In the genomic region with DNA sequence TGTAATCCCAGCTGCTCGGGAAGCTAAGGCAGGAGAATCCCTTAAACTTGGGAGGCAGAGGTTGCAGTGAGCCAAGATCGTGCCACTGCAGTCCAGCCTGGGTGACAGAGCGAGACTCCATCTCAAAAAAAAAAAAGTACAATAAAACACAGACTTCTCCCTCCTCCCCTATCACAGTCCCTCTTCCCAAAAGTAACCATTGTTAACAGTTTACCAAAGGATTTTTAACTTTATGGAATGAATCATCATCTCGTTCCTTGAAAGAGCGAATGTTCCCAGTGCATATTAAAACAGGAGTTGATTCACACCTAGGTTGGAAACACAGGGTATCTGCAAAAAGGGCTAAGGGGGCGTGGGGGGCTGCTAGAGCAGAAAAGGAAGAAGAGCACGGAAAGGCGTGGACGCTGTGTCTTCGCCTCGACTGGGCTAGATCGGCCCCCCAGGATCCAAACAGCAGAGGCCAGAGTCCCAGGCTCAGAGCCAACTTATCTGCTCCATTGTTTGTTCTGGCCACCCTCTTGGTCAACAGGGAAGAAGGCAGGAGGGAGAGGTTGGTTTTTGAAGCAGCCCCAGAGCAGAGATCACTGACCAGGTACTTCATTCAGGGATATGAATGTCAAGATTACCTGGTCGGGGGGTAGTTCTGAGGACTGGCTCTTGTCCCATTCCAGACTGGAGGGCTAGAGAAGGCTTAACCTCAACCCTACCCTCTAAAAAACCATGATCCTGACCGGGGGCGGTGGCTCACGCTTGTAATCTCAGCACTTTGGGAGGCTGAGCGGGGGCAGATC, we compare ENCODE assay signal across 12 cellular contexts. TPM values are rescaled to one million over a fixed set of nuclear protein-coding genes. Genes with fewer than 3 reads are reported as not detected.
A peak's percentile ranks its signal among the peaks of the same experiment; 100 is the strongest.
DNase-seq lines count a peak whose midpoint lies in the region; ATAC-seq and TF ChIP-seq lines count a peak whose summit lies in the region.
"Had no signal": no experiment of that assay in that cellular context is flagged by ENCODE, and none has a peak within 500 bp of the region (broad histone marks: within the 10 kb centered on the region; RNA-seq: fewer than 3 reads in every experiment).

No MANE protein-coding gene starts in this region.

- H2AFZ ChIP-seq in IMR-90 (replicated peaks; ENCODE audit: low read length, poor library complexity): no peak overlapping the region
- H2AFZ ChIP-seq in mammary epithelial cell (ENCODE audit: low read depth, low read length): no peak overlapping the region
- no peak overlapping the region for H2AFZ ChIP-seq in mesenchymal stem cell (ENCODE audit: low read depth, low read length)

- no peak overlapping the region for H2BK20ac ChIP-seq in IMR-90 (ENCODE audit: low read depth, low read length)

- H4K91ac ChIP-seq in IMR-90 (ENCODE audit: insufficient read depth, low read depth, low read length) (no peak overlapping the region), mesenchymal stem cell (ENCODE audit: low read length) (no peak overlapping the region)

- peak overlapping the region; percentile 36; the same call in 1 of the 2 replicates for H3K4ac ChIP-seq in IMR-90 (ENCODE audit: low read depth, low read length)
- no peak overlapping the region for H3K4ac ChIP-seq in mesenchymal stem cell (ENCODE audit: low read depth in 1 of 2, low read length in 2 of 2)

- H3K4me3 ChIP-seq in IMR-90 (ENCODE audit: insufficient read depth, low read depth, low read length): no peak overlapping the region
- H3K4me3 ChIP-seq in mammary epithelial cell (replicated peaks in 1 of 3; ENCODE audit: insufficient read depth in 1 of 3, low read depth in 2 of 3, low read length in 3 of 3): no peak overlapping the region
- H3K4me3 ChIP-seq in mesenchymal stem cell (ENCODE audit: insufficient read depth in 1 of 2, low read depth in 1 of 2, low read length in 2 of 2): no peak overlapping the region
- H3K4me3 ChIP-seq in testis: no peak overlapping the region

- no peak overlapping the region for H4K8ac ChIP-seq in IMR-90 (ENCODE audit: low read depth in 2 of 2, low read length in 2 of 2)
- no peak overlapping the region for H4K8ac ChIP-seq in mesenchymal stem cell (ENCODE audit: low read length)

- H2BK5ac ChIP-seq in IMR-90 (ENCODE audit: low read depth, low read length, poor library complexity, severe bottlenecking): no peak overlapping the region
- H2BK5ac ChIP-seq in mesenchymal stem cell (ENCODE audit: low read depth, low read length, poor library complexity, severe bottlenecking): no peak overlapping the region

- peak overlapping the region; percentile 47; the same call in 1 of the 2 replicates for H2AK5ac ChIP-seq in IMR-90 (ENCODE audit: low read depth, low read length)
- H2AK5ac ChIP-seq in mesenchymal stem cell (ENCODE audit: low read length, severe bottlenecking): peak overlapping the region; percentile 4

- peaks cover 8% of the 10 kb centered on the region for H3K9me1 ChIP-seq in IMR-90 (ENCODE audit: insufficient read depth, low read length)

- H3K79me1 ChIP-seq in IMR-90 (ENCODE audit: low read depth in 1 of 2, low read length in 2 of 2) (peaks cover 3 to 47% of the 10 kb centered on the region in 2 experiments; a peak in 2 of 4 replicates), mesenchymal stem cell (replicated peaks; ENCODE audit: low read length, poor library complexity, severe bottlenecking) (peaks cover 13% of the 10 kb centered on the region)

- H2BK12ac ChIP-seq in mesenchymal stem cell (ENCODE audit: low read length in 2 of 2): peak overlapping the region in 1 of 2 experiments; percentile 43

- TF ChIP-seq CTCF in IMR-90 (conservative IDR thresholded peaks at IDR 0.05; ENCODE audit: low read depth, low read length): no peak
- TF ChIP-seq CTCF in mammary epithelial cell (conservative IDR thresholded peaks at IDR 0.05 in 1 of 2, IDR thresholded peaks at IDR 0.05 in 1 of 2; ENCODE audit: extremely low read depth in 1 of 2, insufficient read depth in 1 of 2, low read depth in 1 of 2, low read length in 2 of 2): no peak
- no peak for TF ChIP-seq CTCF in testis (IDR thresholded peaks at IDR 0.05)

- H4K20me1 ChIP-seq in IMR-90 (ENCODE audit: insufficient read depth, low read length) (peaks cover 21% of the 10 kb centered on the region), mammary epithelial cell (ENCODE audit: insufficient read depth, low read length) (no peaks in the 10 kb centered on the region)

- H2BK120ac ChIP-seq in IMR-90 (ENCODE audit: low read depth, low read length) (peak overlapping the region; percentile 1; the same call in 1 of the 2 replicates), mesenchymal stem cell (ENCODE audit: low read depth, low read length) (no peak overlapping the region)

- POLR2A ChIA-PET in IMR-90 (lab: Charles Lee; ENCODE audit: unreplicated experiment): no interaction called here

- H3K14ac ChIP-seq in IMR-90 (replicated peaks; ENCODE audit: low read depth, low read length) (no peak overlapping the region), mesenchymal stem cell (ENCODE audit: low read length in 2 of 2) (no peak overlapping the region)

- H3K79me2 ChIP-seq in mammary epithelial cell (ENCODE audit: insufficient read depth, low read length): peaks cover 46% of the 10 kb centered on the region

- no peak for ATAC-seq in IMR-90 (ENCODE audit: low read depth)
- ATAC-seq in sciatic nerve: no peak

- TF ChIP-seq POLR2A in IMR-90 (IDR thresholded peaks at IDR 0.05; ENCODE audit: low read depth, low read length) (no peak), testis (IDR thresholded peaks at IDR 0.05) (no peak)

- dilution Hi-C loops in IMR-90 (cut with HindIII; ENCODE audit: low sequenced_read_pairs, unreplicated experiment): no loop called here
- dilution Hi-C loops in mammary epithelial cell (cut with HindIII; ENCODE audit: low sequenced_read_pairs): no loop called here

- H3K9ac ChIP-seq in IMR-90 (ENCODE audit: low read depth, low read length) (no peak overlapping the region), mammary epithelial cell (ENCODE audit: insufficient read depth, low read length) (no peak overlapping the region), mesenchymal stem cell (ENCODE audit: low read length) (no peak overlapping the region)

- no peak overlapping the region for H3K27ac ChIP-seq in IMR-90 (ENCODE audit: insufficient read depth, low read length)
- no peak overlapping the region for H3K27ac ChIP-seq in mammary epithelial cell (ENCODE audit: insufficient read depth, low read depth, low read length)
- no peak overlapping the region for H3K27ac ChIP-seq in mesenchymal stem cell (ENCODE audit: low read length, poor library complexity, severe bottlenecking)
- H3K27ac ChIP-seq in testis: peak overlapping the region; percentile 21 to 95
- H3K27ac ChIP-seq: neutrophil had no signal

- H3K4me2 ChIP-seq in IMR-90 (ENCODE audit: low read depth, low read length) (no peak overlapping the region), mammary epithelial cell (ENCODE audit: insufficient read depth, low read depth, low read length) (peak overlapping the region; percentile 25), mesenchymal stem cell (ENCODE audit: low read length, poor library complexity, severe bottlenecking) (no peak overlapping the region)

- H3K4me1 ChIP-seq in IMR-90 (ENCODE audit: control insufficient read depth, insufficient read depth, low read length) (peaks cover 17% of the 10 kb centered on the region), mammary epithelial cell (ENCODE audit: insufficient read depth, low read length) (peaks cover 42% of the 10 kb centered on the region), mesenchymal stem cell (ENCODE audit: control insufficient read depth, insufficient read depth, low read depth, low read length) (peaks cover 32% of the 10 kb centered on the region), testis (peaks cover 47% of the 10 kb centered on the region)

- H3K18ac ChIP-seq in IMR-90 (ENCODE audit: low read depth, low read length): no peak overlapping the region
- no peak overlapping the region for H3K18ac ChIP-seq in mesenchymal stem cell (ENCODE audit: low read depth in 1 of 2, low read length in 2 of 2)

- BruUV-seq in IMR-90 (replicated peaks; lab: Mats Ljungman, UMichigan): no TSS peak
- no TSS peak for BruUV-seq in mammary epithelial cell (replicated peaks; lab: Mats Ljungman, UMichigan)

- DNase-seq in IMR-90: no peak
- DNase-seq in mammary epithelial cell: no peak
- no peak for DNase-seq in mesenchymal stem cell
- DNase-seq in testis: peak; percentile 65
- DNase-seq in sciatic nerve (ENCODE audit: low spot score): no peak
- DNase-seq in stimulated activated CD4-positive, alpha-beta T cell treated with anti-CD3 and anti-CD28 coated beads, Interleukin-2, amount 100 ng/mL, for 48 hours: no peak
- DNase-seq in SHP77 (lab: John Stamatoyannopoulos, UW): no peak
- DNase-seq in SHP77 treated with DMSO at 0.1 percent for 48 hours (lab: John Stamatoyannopoulos, UW): no peak
- DNase-seq: activated T-cell treated with anti-CD3 and anti-CD28 coated beads, Interleukin-2, amount 50 U/mL, for 24 hours; cerebellar nuclear complex; NCI-H1092 had no signal

- H2BK15ac ChIP-seq in IMR-90 (ENCODE audit: low read depth, low read length) (no peak overlapping the region), mesenchymal stem cell (ENCODE audit: low read depth, poor library complexity, severe bottlenecking) (peak overlapping the region; percentile 21)

- intact Hi-C loops in IMR-90 (cut with micrococcal nuclease): no loop called here
- intact Hi-C loops in mammary epithelial cell (cut with micrococcal nuclease): no loop called here
- intact Hi-C loops in testis (cut with DNase I; ENCODE audit: low total_unique reads): loop anchor here (10.0 kb wide), 1 partner anchor 154 kb away; no protein-coding TSS in a partner anchor
- intact Hi-C loops in sciatic nerve (cut with DNase I): loop anchor here (10.0 kb wide), 1 partner anchor 154 kb away; no protein-coding TSS in a partner anchor

- CTCF ChIA-PET in IMR-90 (lab: Yijun Ruan, JAX) (no interaction called here), mammary epithelial cell (lab: Charles Lee; ENCODE audit: low non-redundant PET) (interaction anchor here (0.6 to 0.7 kb wide), 3 partner anchors 9 to 193 kb away, joined by 3 to 14 read pairs (median 4); no protein-coding TSS in a partner anchor)

- peak overlapping the region; percentile 29 for H2AK9ac ChIP-seq in IMR-90 (replicated peaks; ENCODE audit: low read depth, low read length, poor library complexity)

- H3K27me3 ChIP-seq in IMR-90 (ENCODE audit: control insufficient read depth, insufficient read depth, low read length) (no peaks in the 10 kb centered on the region), mammary epithelial cell (ENCODE audit: insufficient read depth, low read length) (no peaks in the 10 kb centered on the region), mesenchymal stem cell (ENCODE audit: control insufficient read depth in 1 of 2, insufficient read depth in 1 of 2, low read length in 2 of 2) (no peaks in the 10 kb centered on the region), testis (no peaks in the 10 kb centered on the region)

- H3K23ac ChIP-seq in IMR-90 (ENCODE audit: low read depth, low read length) (no peak overlapping the region), mesenchymal stem cell (ENCODE audit: low read length in 2 of 2) (no peak overlapping the region)

- TF ChIP-seq RAD21 in IMR-90 (IDR thresholded peaks at IDR 0.05; ENCODE audit: low read length): no peak

- no peak overlapping the region for H4K5ac ChIP-seq in IMR-90 (ENCODE audit: low read depth, low read length)

- no peaks in the 10 kb centered on the region for H3K9me3 ChIP-seq in IMR-90 (ENCODE audit: control insufficient read depth, insufficient read depth, low read length)
- no peaks in the 10 kb centered on the region for H3K9me3 ChIP-seq in mammary epithelial cell (replicated peaks; ENCODE audit: insufficient read depth, low read length)
- H3K9me3 ChIP-seq in mesenchymal stem cell (ENCODE audit: control insufficient read depth, low read length): no peaks in the 10 kb centered on the region
- H3K9me3 ChIP-seq in testis: no peaks in the 10 kb centered on the region
- H3K9me3 ChIP-seq: neutrophil had no signal

- peaks cover 2% of the 10 kb centered on the region; the same call in 1 of the 2 replicates for H3K36me3 ChIP-seq in IMR-90 (ENCODE audit: control insufficient read depth, insufficient read depth, low read length)
- H3K36me3 ChIP-seq in mammary epithelial cell (ENCODE audit: insufficient read depth, low read length): no peaks in the 10 kb centered on the region
- peaks cover 0 to 17% of the 10 kb centered on the region in 2 experiments for H3K36me3 ChIP-seq in mesenchymal stem cell (ENCODE audit: control insufficient read depth in 1 of 2, insufficient read depth in 2 of 2, low read depth in 1 of 2, low read length in 2 of 2)
- no peaks in the 10 kb centered on the region for H3K36me3 ChIP-seq in testis (ENCODE audit: low read depth, missing control alignments)
- H3K36me3 ChIP-seq: neutrophil had no signal

- no peak overlapping the region for H3K56ac ChIP-seq in IMR-90 (ENCODE audit: extremely low read depth, insufficient read depth, low read length)

- in situ Hi-C loops in IMR-90 (cut with MboI; ENCODE audit: low sequenced_read_pairs) (no loop called here), mammary epithelial cell (cut with MboI; ENCODE audit: low sequenced_read_pairs in 2 of 2) (no loop called here)

- 86% methylated on average over 7 of the region's 17 CpGs; no CpG with 5 or more reads in 1 of the 2 experiments for WGBS in IMR-90 (ENCODE audit: extremely low coverage in 2 of 2, insufficient read length in 1 of 2), 2 experiments
- WGBS in mammary epithelial cell (ENCODE audit: low coverage, missing lambda C conversion rate): 77% methylated on average over 16 of the region's 17 CpGs
- 91% methylated on average over 17 of the region's 17 CpGs for WGBS in mesenchymal stem cell
- 38 to 59% methylated on average over 17 of the region's 17 CpGs for WGBS in testis, 2 donors

RNA-seq across cellular contexts. Expression of gene AHNAK, which starts 2.1 kb away (rescaled TPM):
- total RNA-seq in IMR-90 (2012; rRNA removed): 695 and 735 TPM in 2 replicates
- polyA plus RNA-seq in IMR-90 (2012; rRNA removed): 80.7 and 95.1 TPM in 2 replicates
- polyA plus RNA-seq in IMR-90 (2012; cell fraction: cytosol; rRNA removed): 22.8 and 36.6 TPM in 2 replicates
- polyA plus RNA-seq in IMR-90 (2012; cell fraction: nucleus; rRNA removed; ENCODE audit: low replicate concordance): 45.0 and 186 TPM in 2 replicates
- 100 to 1,000 TPM; 494 to 702 TPM for total RNA-seq in mammary epithelial cell
- 130 TPM for polyA plus RNA-seq in mammary epithelial cell
- 1,418 TPM for polyA minus RNA-seq in mammary epithelial cell
- 71.8 TPM for polyA plus RNA-seq in mesenchymal stem cell (2013, experiment 1 of 2)
- polyA plus RNA-seq in mesenchymal stem cell (2013, experiment 2 of 2): 65.2 TPM
- 100 to 1,000 TPM; 137 to 148 TPM for total RNA-seq in testis
- 95.8 TPM for polyA plus RNA-seq in testis (ENCODE audit: insufficient read depth, low read depth, low replicate concordance)
- 2,773 TPM for total RNA-seq in sciatic nerve

RNA-seq across cellular contexts. Expression of gene EEF1G, which starts 25.0 kb away (rescaled TPM):
- total RNA-seq in IMR-90 (2012; rRNA removed) (1,598 and 1,857 TPM in 2 replicates), mammary epithelial cell (1,000 to 10,000 TPM; 1,183 to 1,218 TPM), testis (100 to 1,000 TPM; 607 to 868 TPM), sciatic nerve (811 TPM)
- polyA plus RNA-seq in IMR-90 (2012; rRNA removed) (1,684 and 1,697 TPM in 2 replicates), mammary epithelial cell (1,634 TPM), testis (ENCODE audit: insufficient read depth, low read depth, low replicate concordance) (1,165 TPM)
- 1,447 and 1,704 TPM in 2 replicates for polyA plus RNA-seq in IMR-90 (2012; cell fraction: cytosol; rRNA removed)
- polyA plus RNA-seq in IMR-90 (2012; cell fraction: nucleus; rRNA removed; ENCODE audit: low replicate concordance): 506 and 710 TPM in 2 replicates
- 1,987 TPM for polyA minus RNA-seq in mammary epithelial cell
- 1,160 TPM for polyA plus RNA-seq in mesenchymal stem cell (2013, experiment 1 of 2)
- polyA plus RNA-seq in mesenchymal stem cell (2013, experiment 2 of 2): 1,130 TPM

RNA-seq across cellular contexts. Expression of gene TUT1, which starts 42.6 kb away (rescaled TPM):
- total RNA-seq in IMR-90 (2012; rRNA removed) (3.3 and 4.3 TPM in 2 replicates), mammary epithelial cell (10 to 100 TPM in 1 of 2 donors, 1 to 10 TPM in 1; 7.8 to 18.5 TPM), testis (10 to 100 TPM; 24.3 to 30.0 TPM), sciatic nerve (20.7 TPM)
- polyA plus RNA-seq in IMR-90 (2012; rRNA removed) (10.1 TPM in 2 replicates), mammary epithelial cell (12.2 TPM), testis (ENCODE audit: insufficient read depth, low read depth, low replicate concordance) (25.0 TPM)
- polyA plus RNA-seq in IMR-90 (2012; cell fraction: cytosol; rRNA removed): 8.4 and 9.3 TPM in 2 replicates
- 42.6 and 48.7 TPM in 2 replicates for polyA plus RNA-seq in IMR-90 (2012; cell fraction: nucleus; rRNA removed; ENCODE audit: low replicate concordance)
- 11.7 TPM for polyA minus RNA-seq in mammary epithelial cell
- polyA plus RNA-seq in mesenchymal stem cell (2013, experiment 1 of 2): 6.3 TPM
- 6.5 TPM for polyA plus RNA-seq in mesenchymal stem cell (2013, experiment 2 of 2)

RNA-seq across cellular contexts. Expression of gene MTA2, which starts 52.9 kb away (rescaled TPM):
- total RNA-seq in IMR-90 (2012; rRNA removed) (126 and 136 TPM in 2 replicates), mammary epithelial cell (100 to 1,000 TPM; 157 to 169 TPM), testis (100 to 1,000 TPM in 1 of 2 donors, 10 to 100 TPM in 1; 97.2 to 115 TPM), sciatic nerve (86.6 TPM)
- polyA plus RNA-seq in IMR-90 (2012; rRNA removed) (28.0 and 34.8 TPM in 2 replicates), mammary epithelial cell (39.3 TPM), testis (ENCODE audit: insufficient read depth, low read depth, low replicate concordance) (87.6 TPM)
- polyA plus RNA-seq in IMR-90 (2012; cell fraction: cytosol; rRNA removed): 14.4 and 18.0 TPM in 2 replicates
- 35.6 and 60.7 TPM in 2 replicates for polyA plus RNA-seq in IMR-90 (2012; cell fraction: nucleus; rRNA removed; ENCODE audit: low replicate concordance)
- 227 TPM for polyA minus RNA-seq in mammary epithelial cell
- 50.7 TPM for polyA plus RNA-seq in mesenchymal stem cell (2013, experiment 1 of 2)
- polyA plus RNA-seq in mesenchymal stem cell (2013, experiment 2 of 2): 50.7 TPM

Comparison
In these comparisons a context has a peak if more than half of its experiments do, and no peak if none do; other contexts are left out.
1. H3K27ac ChIP-seq: peak in testis (2 of 2); none in IMR-90 (single experiment), mammary epithelial cell (single experiment) and mesenchymal stem cell (single experiment).
2. intact Hi-C loops: an anchor here in testis (10.0 kb wide) and sciatic nerve (10.0 kb wide); none called in IMR-90 and mammary epithelial cell.